In the genomic region with DNA sequence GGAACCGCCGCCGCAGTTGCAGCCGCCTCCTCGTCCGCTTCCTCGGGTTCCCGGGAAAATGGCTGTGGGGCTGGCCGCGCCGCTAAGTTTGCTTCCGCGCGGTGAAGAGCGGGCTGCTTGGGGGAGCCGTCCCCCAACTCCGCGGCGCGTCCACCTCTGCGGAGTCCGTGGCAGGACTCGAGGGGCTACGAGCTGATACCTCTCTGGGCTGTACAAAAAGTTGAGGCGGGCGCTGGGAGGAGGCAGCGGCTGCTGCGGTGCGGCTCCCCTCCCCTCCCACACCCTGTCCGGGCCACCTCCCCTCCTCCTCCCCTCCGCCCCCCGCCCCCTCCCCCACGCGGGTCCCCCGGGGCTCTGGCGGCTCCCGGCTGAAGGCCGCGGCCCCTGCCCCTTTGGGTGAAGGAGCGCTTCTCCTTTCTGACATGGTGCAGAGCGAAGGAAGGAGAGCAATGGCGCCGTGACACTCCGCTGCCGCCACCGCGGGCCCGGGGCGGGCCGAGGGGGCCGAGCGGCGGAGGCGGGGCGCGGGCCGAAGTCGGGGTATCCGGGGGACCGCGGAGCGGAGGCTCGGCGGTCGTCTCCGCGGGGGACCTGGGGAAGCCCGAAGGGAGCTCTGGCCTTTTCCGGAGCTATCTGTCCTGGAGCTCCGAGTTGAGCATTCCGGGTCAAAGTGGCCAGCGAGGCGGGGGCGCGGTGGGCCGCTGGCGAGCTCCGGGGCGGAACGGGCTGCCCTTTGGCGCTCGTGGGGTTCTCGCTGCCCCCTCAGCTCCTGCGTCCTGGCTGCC, we compare ENCODE assay signal across 1 cellular context.
TF ChIP-seq lines count a peak whose summit lies in the region.

No MANE protein-coding gene starts in this region.

TF ChIP-seq in K562, 482 proteins besides CTCF, POLR2A, EP300 and RAD21 (continues in another document):
- TF ChIP-seq MCM7 (IDR thresholded peaks at IDR 0.05) (no peak), ZC3H4 (CRISPR knock-in tag; IDR thresholded peaks at IDR 0.05; ENCODE audit: borderline replicate concordance) (0 out of 2 replicates have a peak, but pooled peaks have one; percentile 6), SIN3A (IDR thresholded peaks at IDR 0.05; ENCODE audit: borderline replicate concordance in 2 of 2, control insufficient read depth in 1 of 2, low read depth in 2 of 2, low read length in 2 of 2) (0 out of 4 replicates have a peak, but pooled peaks of 1 of the 2 experiments have one; percentile 25), SMAD4 (CRISPR knock-in tag; conservative IDR thresholded peaks at IDR 0.05) (no peak), YY1 (IDR thresholded peaks at IDR 0.05; ENCODE audit: borderline replicate concordance in 1 of 3, control insufficient read depth in 1 of 3, extremely low read depth in 1 of 3, insufficient read depth in 3 of 3, insufficient read length in 1 of 3, insufficient replicate concordance in 2 of 3, low read depth in 1 of 3, low read length in 2 of 3) (peak in 1 of 3 experiments; percentile 78), ZNF263 (CRISPR knock-in tag; IDR thresholded peaks at IDR 0.05; ENCODE audit: borderline replicate concordance) (0 out of 2 replicates have a peak, but pooled peaks have one; percentile 33), CBX5 (IDR thresholded peaks at IDR 0.05; ENCODE audit: borderline replicate concordance, low read depth) (no peak), MCM2 (IDR thresholded peaks at IDR 0.05; ENCODE audit: low read depth) (no peak), SIN3B (IDR thresholded peaks at IDR 0.05; ENCODE audit: low read depth) (0 out of 2 replicates have a peak, but pooled peaks have one; percentile 28), JUN (IDR thresholded peaks at IDR 0.05; ENCODE audit: borderline replicate concordance, low read depth, low read length) (no peak), JUN (CRISPR knock-in tag; IDR thresholded peaks at IDR 0.05; ENCODE audit: borderline replicate concordance) (no peak), EGR1 (conservative IDR thresholded peaks at IDR 0.05) (peak; percentile 41; the same call in 1 of the 2 replicates), PHB2 (IDR thresholded peaks at IDR 0.05; ENCODE audit: low read depth) (no peak), NONO (IDR thresholded peaks at IDR 0.05; ENCODE audit: low read depth in 2 of 2, low read length in 1 of 2) (no peak), KAT8 (IDR thresholded peaks at IDR 0.05; ENCODE audit: low read depth) (no peak), ZNF586 (CRISPR knock-in tag; conservative IDR thresholded peaks at IDR 0.05) (no peak)
- TF ChIP-seq, protein P1, sequence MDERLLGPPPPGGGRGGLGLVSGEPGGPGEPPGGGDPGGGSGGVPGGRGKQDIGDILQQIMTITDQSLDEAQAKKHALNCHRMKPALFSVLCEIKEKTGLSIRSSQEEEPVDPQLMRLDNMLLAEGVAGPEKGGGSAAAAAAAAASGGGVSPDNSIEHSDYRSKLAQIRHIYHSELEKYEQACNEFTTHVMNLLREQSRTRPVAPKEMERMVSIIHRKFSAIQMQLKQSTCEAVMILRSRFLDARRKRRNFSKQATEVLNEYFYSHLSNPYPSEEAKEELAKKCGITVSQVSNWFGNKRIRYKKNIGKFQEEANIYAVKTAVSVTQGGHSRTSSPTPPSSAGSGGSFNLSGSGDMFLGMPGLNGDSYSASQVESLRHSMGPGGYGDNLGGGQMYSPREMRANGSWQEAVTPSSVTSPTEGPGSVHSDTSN (CRISPR knock-in tag; IDR thresholded peaks at IDR 0.05; ENCODE audit: low read depth), result no peak
- TF ChIP-seq, protein P1 (tag; conservative IDR thresholded peaks at IDR 0.05; ENCODE audit: low read depth), result no peak
- TF ChIP-seq, protein P2, sequence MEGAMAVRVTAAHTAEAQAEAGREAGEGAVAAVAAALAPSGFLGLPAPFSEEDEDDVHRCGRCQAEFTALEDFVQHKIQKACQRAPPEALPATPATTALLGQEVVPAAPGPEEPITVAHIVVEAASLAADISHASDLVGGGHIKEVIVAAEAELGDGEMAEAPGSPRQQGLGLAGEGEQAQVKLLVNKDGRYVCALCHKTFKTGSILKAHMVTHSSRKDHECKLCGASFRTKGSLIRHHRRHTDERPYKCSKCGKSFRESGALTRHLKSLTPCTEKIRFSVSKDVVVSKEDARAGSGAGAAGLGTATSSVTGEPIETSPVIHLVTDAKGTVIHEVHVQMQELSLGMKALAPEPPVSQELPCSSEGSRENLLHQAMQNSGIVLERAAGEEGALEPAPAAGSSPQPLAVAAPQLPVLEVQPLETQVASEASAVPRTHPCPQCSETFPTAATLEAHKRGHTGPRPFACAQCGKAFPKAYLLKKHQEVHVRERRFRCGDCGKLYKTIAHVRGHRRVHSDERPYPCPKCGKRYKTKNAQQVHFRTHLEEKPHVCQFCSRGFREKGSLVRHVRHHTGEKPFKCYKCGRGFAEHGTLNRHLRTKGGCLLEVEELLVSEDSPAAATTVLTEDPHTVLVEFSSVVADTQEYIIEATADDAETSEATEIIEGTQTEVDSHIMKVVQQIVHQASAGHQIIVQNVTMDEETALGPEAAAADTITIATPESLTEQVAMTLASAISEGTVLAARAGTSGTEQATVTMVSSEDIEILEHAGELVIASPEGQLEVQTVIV (CRISPR knock-in tag; IDR thresholded peaks at IDR 0.05; ENCODE audit: borderline replicate concordance), result no peak
- TF ChIP-seq, protein P3, sequence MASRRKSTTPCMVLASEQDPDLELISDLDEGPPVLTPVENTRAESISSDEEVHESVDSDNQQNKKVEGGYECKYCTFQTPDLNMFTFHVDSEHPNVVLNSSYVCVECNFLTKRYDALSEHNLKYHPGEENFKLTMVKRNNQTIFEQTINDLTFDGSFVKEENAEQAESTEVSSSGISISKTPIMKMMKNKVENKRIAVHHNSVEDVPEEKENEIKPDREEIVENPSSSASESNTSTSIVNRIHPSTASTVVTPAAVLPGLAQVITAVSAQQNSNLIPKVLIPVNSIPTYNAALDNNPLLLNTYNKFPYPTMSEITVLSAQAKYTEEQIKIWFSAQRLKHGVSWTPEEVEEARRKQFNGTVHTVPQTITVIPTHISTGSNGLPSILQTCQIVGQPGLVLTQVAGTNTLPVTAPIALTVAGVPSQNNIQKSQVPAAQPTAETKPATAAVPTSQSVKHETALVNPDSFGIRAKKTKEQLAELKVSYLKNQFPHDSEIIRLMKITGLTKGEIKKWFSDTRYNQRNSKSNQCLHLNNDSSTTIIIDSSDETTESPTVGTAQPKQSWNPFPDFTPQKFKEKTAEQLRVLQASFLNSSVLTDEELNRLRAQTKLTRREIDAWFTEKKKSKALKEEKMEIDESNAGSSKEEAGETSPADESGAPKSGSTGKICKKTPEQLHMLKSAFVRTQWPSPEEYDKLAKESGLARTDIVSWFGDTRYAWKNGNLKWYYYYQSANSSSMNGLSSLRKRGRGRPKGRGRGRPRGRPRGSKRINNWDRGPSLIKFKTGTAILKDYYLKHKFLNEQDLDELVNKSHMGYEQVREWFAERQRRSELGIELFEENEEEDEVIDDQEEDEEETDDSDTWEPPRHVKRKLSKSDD (conservative IDR thresholded peaks at IDR 0.05; ENCODE audit: low read length), result no peak
- TF ChIP-seq, protein P4, sequence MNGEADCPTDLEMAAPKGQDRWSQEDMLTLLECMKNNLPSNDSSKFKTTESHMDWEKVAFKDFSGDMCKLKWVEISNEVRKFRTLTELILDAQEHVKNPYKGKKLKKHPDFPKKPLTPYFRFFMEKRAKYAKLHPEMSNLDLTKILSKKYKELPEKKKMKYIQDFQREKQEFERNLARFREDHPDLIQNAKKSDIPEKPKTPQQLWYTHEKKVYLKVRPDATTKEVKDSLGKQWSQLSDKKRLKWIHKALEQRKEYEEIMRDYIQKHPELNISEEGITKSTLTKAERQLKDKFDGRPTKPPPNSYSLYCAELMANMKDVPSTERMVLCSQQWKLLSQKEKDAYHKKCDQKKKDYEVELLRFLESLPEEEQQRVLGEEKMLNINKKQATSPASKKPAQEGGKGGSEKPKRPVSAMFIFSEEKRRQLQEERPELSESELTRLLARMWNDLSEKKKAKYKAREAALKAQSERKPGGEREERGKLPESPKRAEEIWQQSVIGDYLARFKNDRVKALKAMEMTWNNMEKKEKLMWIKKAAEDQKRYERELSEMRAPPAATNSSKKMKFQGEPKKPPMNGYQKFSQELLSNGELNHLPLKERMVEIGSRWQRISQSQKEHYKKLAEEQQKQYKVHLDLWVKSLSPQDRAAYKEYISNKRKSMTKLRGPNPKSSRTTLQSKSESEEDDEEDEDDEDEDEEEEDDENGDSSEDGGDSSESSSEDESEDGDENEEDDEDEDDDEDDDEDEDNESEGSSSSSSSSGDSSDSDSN (IDR thresholded peaks at IDR 0.05; ENCODE audit: borderline replicate concordance in 1 of 2, low read depth in 2 of 2, low read length in 2 of 2), result 0 out of 4 replicates have a peak, but pooled peaks of 1 of the 2 experiments have one; percentile 42
- TF ChIP-seq, protein P5, sequence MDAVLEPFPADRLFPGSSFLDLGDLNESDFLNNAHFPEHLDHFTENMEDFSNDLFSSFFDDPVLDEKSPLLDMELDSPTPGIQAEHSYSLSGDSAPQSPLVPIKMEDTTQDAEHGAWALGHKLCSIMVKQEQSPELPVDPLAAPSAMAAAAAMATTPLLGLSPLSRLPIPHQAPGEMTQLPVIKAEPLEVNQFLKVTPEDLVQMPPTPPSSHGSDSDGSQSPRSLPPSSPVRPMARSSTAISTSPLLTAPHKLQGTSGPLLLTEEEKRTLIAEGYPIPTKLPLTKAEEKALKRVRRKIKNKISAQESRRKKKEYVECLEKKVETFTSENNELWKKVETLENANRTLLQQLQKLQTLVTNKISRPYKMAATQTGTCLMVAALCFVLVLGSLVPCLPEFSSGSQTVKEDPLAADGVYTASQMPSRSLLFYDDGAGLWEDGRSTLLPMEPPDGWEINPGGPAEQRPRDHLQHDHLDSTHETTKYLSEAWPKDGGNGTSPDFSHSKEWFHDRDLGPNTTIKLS (IDR thresholded peaks at IDR 0.05; ENCODE audit: borderline replicate concordance, low read depth), result no peak
- TF ChIP-seq, protein P6, sequence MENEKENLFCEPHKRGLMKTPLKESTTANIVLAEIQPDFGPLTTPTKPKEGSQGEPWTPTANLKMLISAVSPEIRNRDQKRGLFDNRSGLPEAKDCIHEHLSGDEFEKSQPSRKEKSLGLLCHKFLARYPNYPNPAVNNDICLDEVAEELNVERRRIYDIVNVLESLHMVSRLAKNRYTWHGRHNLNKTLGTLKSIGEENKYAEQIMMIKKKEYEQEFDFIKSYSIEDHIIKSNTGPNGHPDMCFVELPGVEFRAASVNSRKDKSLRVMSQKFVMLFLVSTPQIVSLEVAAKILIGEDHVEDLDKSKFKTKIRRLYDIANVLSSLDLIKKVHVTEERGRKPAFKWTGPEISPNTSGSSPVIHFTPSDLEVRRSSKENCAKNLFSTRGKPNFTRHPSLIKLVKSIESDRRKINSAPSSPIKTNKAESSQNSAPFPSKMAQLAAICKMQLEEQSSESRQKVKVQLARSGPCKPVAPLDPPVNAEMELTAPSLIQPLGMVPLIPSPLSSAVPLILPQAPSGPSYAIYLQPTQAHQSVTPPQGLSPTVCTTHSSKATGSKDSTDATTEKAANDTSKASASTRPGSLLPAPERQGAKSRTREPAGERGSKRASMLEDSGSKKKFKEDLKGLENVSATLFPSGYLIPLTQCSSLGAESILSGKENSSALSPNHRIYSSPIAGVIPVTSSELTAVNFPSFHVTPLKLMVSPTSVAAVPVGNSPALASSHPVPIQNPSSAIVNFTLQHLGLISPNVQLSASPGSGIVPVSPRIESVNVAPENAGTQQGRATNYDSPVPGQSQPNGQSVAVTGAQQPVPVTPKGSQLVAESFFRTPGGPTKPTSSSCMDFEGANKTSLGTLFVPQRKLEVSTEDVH (IDR thresholded peaks at IDR 0.05; ENCODE audit: low read depth, partially characterized antibody), result no peak
